In the genomic region with DNA sequence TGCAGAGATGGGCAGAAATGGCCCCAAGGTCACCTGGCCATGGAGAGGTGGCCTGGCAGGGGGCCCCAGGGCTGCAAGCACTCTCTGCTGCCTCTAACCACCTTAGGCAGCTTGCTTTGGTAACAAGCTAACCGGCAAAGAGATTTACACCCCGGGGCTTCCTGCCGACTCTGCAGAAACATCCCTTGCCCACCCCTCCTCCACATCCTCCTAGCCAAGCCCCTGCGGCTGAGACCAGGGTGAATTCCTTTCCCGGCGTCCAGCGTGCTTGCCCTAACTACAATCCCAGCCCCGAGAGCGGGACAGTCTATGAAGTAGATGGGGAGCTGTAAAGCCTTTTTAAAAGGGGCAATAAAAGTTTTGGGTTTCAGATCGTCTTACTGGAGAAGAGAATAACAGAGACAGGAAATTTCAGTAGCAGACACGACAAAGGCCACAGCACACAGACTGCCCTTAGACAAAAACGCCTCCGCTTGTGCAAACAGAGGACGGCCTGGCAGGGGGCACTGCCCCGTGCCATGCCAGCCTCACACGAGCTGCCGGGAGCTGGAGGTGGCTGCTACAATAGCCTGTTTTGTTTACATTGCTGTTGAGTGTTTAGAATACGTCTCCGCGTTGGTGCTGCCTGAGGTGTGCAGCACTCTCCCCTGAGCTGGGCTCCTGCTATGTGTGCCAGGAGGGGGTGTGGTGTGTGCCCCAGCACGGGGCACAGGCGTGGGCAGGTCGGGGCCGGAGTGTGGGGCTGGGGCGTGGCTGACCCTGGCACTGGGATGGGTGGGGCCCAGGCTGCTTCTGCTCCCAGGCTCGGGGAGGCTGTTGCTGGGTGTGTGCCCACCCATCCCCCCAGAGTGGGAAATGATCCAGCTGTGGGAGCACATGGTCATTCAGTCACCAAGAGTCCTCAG, we compare ENCODE assay signal across 10 cellular contexts. TPM values are rescaled to one million over a fixed set of nuclear protein-coding genes. Genes with fewer than 3 reads are reported as not detected.
DNase-seq lines count a peak whose midpoint lies in the region; ATAC-seq, FAIRE-seq and TF ChIP-seq lines count a peak whose summit lies in the region.
"Had no signal": no experiment of that assay in that cellular context is flagged by ENCODE, and none has a peak within 500 bp of the region (broad histone marks: within the 10 kb centered on the region; RNA-seq: fewer than 3 reads in every experiment).

No MANE protein-coding gene starts in this region.

- H3K27ac ChIP-seq in A549: peak overlapping the region in 1 of 2 experiments; percentile 48; a peak in 3 of 6 replicates
- no peak overlapping the region for H3K27ac ChIP-seq in iPS-20b (ENCODE audit: low read length)
- peak overlapping the region; percentile 86 for H3K27ac ChIP-seq in substantia nigra (ENCODE audit: low read depth, low read length, poor library complexity, severe bottlenecking)

- H3K27ac Mint-ChIP-seq in HFFc6: no peak overlapping the region
- H3K27ac Mint-ChIP-seq: activated B cell treated with CpG ODN at 0.5 μM for 24 hours, memory B cell had no signal

- peak overlapping the region; percentile 10; the same call in 1 of the 2 replicates for H3K9ac ChIP-seq in iPS-20b (ENCODE audit: low read depth, low read length)

- H3K9me3 ChIP-seq in A549 (no peaks in the 10 kb centered on the region), iPS-20b (ENCODE audit: insufficient read depth, low read depth, low read length) (no peaks in the 10 kb centered on the region)

- no peaks in the 10 kb centered on the region for H3K9me3 Mint-ChIP-seq in HFFc6
- H3K9me3 Mint-ChIP-seq: activated B cell treated with CpG ODN at 0.5 μM for 24 hours, memory B cell had no signal

- H3K36me3 Mint-ChIP-seq in HFFc6 (ENCODE audit: low read depth): no peaks in the 10 kb centered on the region
- H3K36me3 Mint-ChIP-seq: memory B cell had no signal

- H3K27me3 Mint-ChIP-seq in HFFc6 (ENCODE audit: insufficient read depth): peaks cover 3% of the 10 kb centered on the region

- no peak for FAIRE-seq in A549 (lab: Jason Lieb, UNC)

- TF ChIP-seq CTCF in A549 (IDR thresholded peaks at IDR 0.05): no peak
- TF ChIP-seq CTCF in HFFc6 (IDR thresholded peaks at IDR 0.05): no peak

- CTCF ChIA-PET in A549 (lab: Yijun Ruan, JAX): interaction anchor here (0.5 to 1.8 kb wide), 8 partner anchors 11 to 323 kb away, joined by 3 to 5 read pairs (median 4); no protein-coding TSS in a partner anchor

- ATAC-seq in A549 (peak; percentile 44 to 64), HG03469 (IDR thresholded peaks at IDR 0.05; ENCODE audit: unreplicated experiment) (no peak), HG03432 (IDR thresholded peaks at IDR 0.05; ENCODE audit: unreplicated experiment) (no peak)

- H3K4me3 ChIP-seq in A549 (peak overlapping the region; percentile 23; the same call in 1 of the 3 replicates), iPS-20b (ENCODE audit: low read length) (peak overlapping the region; percentile 17; the same call in 1 of the 2 replicates)

- H3K27me3 ChIP-seq in iPS-20b (ENCODE audit: insufficient read depth, low read length): no peaks in the 10 kb centered on the region

- DNase-seq in A549 (ENCODE audit: low read depth in 1 of 2, low spot score in 1 of 2): no peak
- DNase-seq in HFFc6: no peak
- peak; percentile 95 for DNase-seq in SW480 (ENCODE audit: low spot score)
- peak in 33 of 49 donors; percentile 19 to 78 (median 50) for DNase-seq in substantia nigra (lab: John Stamatoyannopoulos, UW)
- no peak for DNase-seq in activated CD4-positive, alpha-beta T cell treated with anti-CD3 and anti-CD28 coated beads, Interleukin-2, amount 50 U/mL, for 4 hours
- DNase-seq: activated B cell treated with CpG ODN at 0.5 μM for 24 hours had no signal

- no peak for TF ChIP-seq POLR2A in A549 (IDR thresholded peaks at IDR 0.05; ENCODE audit: low read length)

- TF ChIP-seq EP300 in A549 (IDR thresholded peaks at IDR 0.05): no peak

- WGBS in A549 (ENCODE audit: missing lambda C conversion rate): 12% methylated on average over 23 of the region's 26 CpGs

- POLR2A ChIA-PET in A549 (lab: Yijun Ruan, JAX): no interaction called here

- H3K4me1 Mint-ChIP-seq in HFFc6 (ENCODE audit: low read depth): peaks cover 34% of the 10 kb centered on the region
- H3K4me1 Mint-ChIP-seq: activated B cell treated with CpG ODN at 0.5 μM for 24 hours, memory B cell had no signal

- TF ChIP-seq RAD21 in A549 (conservative IDR thresholded peaks at IDR 0.05 in 1 of 2, IDR thresholded peaks at IDR 0.05 in 1 of 2): no peak

- no peaks in the 10 kb centered on the region for H3K36me3 ChIP-seq in iPS-20b (ENCODE audit: insufficient read depth, low read depth, low read length)

- peak overlapping the region; percentile 45; the same call in 1 of the 2 replicates for H3K4me3 Mint-ChIP-seq in HFFc6
- H3K4me3 Mint-ChIP-seq: activated B cell treated with CpG ODN at 0.5 μM for 24 hours, memory B cell had no signal

- H3K4me1 ChIP-seq in A549 (peaks cover 13% of the 10 kb centered on the region), iPS-20b (ENCODE audit: insufficient read depth, low read length) (peaks cover 11% of the 10 kb centered on the region; the same call in 1 of the 2 replicates)

- H3K4me2 ChIP-seq in A549: peak overlapping the region; percentile 77

TF ChIP-seq in A549, 52 proteins besides CTCF, POLR2A, EP300 and RAD21:
- TF ChIP-seq MAFK (IDR thresholded peaks at IDR 0.05; ENCODE audit: partially characterized antibody): peak; percentile 19
- TF ChIP-seq, protein P1, sequence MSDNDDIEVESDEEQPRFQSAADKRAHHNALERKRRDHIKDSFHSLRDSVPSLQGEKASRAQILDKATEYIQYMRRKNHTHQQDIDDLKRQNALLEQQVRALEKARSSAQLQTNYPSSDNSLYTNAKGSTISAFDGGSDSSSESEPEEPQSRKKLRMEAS (IDR thresholded peaks at IDR 0.05): no peak

RNA-seq across cellular contexts. Expression of a gene that starts 15.3 kb away (rescaled TPM):
- polyA plus RNA-seq in A549 (2011; rRNA removed) (not detected in 2 replicates), A549 (2017; fragmentation: RNase III; extraction: RNeasy Plus Mini Kit Qiagen cat#74134 plus additional on column Dnase treatment) (not detected in 3 replicates)
- polyA plus RNA-seq in A549 (2012; cell fraction: cytosol; rRNA removed): not detected in 2 replicates
- not detected in 2 replicates for polyA plus RNA-seq in A549 (2012; cell fraction: nucleus; rRNA removed)
- not detected in 2 replicates for polyA minus RNA-seq in A549 (2011; rRNA and poly(A)+ RNA removed)
- not detected for total RNA-seq in HFFc6 (2021; fragmentation: NEBNext Ultra II Directional; extraction: Animal tissue kit (Norgen Biotek cat#: 25700))
- total RNA-seq: activated B cell treated with CpG ODN at 0.5 μM for 24 hours had no signal

RNA-seq across cellular contexts. Expression of a gene that starts 25.1 kb away (rescaled TPM):
- polyA plus RNA-seq in A549 (2011; rRNA removed) (not detected in 2 replicates), A549 (2017; fragmentation: RNase III; extraction: RNeasy Plus Mini Kit Qiagen cat#74134 plus additional on column Dnase treatment) (not detected in 3 replicates)
- 0.01 TPM in 2 replicates for polyA plus RNA-seq in A549 (2012; cell fraction: cytosol; rRNA removed)
- polyA plus RNA-seq in A549 (2012; cell fraction: nucleus; rRNA removed): not detected in 2 replicates
- not detected in 2 replicates for polyA minus RNA-seq in A549 (2011; rRNA and poly(A)+ RNA removed)
- total RNA-seq in HFFc6 (2021; fragmentation: NEBNext Ultra II Directional; extraction: Animal tissue kit (Norgen Biotek cat#: 25700)): under 1 TPM in 3 of 6 experiments, not detected in 3; 0.05 to 0.07 (median 0.06) TPM
- total RNA-seq: activated B cell treated with CpG ODN at 0.5 μM for 24 hours had no signal

RNA-seq across cellular contexts. Expression of a gene that starts 30.5 kb away (rescaled TPM):
- polyA plus RNA-seq in A549 (2011; rRNA removed) (3.7 and 4.6 TPM in 2 replicates), A549 (2017; fragmentation: RNase III; extraction: RNeasy Plus Mini Kit Qiagen cat#74134 plus additional on column Dnase treatment) (15.4 to 21.2 TPM (median 20.5 TPM) in 3 replicates)
- polyA plus RNA-seq in A549 (2012; cell fraction: cytosol; rRNA removed): 9.7 and 16.3 TPM in 2 replicates
- 20.8 and 32.7 TPM in 2 replicates for polyA plus RNA-seq in A549 (2012; cell fraction: nucleus; rRNA removed)
- 4.2 and 5.8 TPM in 2 replicates for polyA minus RNA-seq in A549 (2011; rRNA and poly(A)+ RNA removed)
- total RNA-seq in HFFc6 (2021; fragmentation: NEBNext Ultra II Directional; extraction: Animal tissue kit (Norgen Biotek cat#: 25700)): 10 to 100 TPM in 5 of 6 experiments, 1 to 10 TPM in 1; 9.4 to 12.6 (median 11.3) TPM

RNA-seq across cellular contexts. Expression of a gene that starts 49.7 kb away (rescaled TPM):
- polyA plus RNA-seq in A549 (2011; rRNA removed): 6.2 and 8.0 TPM in 2 replicates
- 4.4 and 7.0 TPM in 2 replicates for polyA plus RNA-seq in A549 (2012; cell fraction: cytosol; rRNA removed)
- 7.1 and 7.4 TPM in 2 replicates for polyA plus RNA-seq in A549 (2012; cell fraction: nucleus; rRNA removed)
- polyA plus RNA-seq in A549 (2017; fragmentation: RNase III; extraction: RNeasy Plus Mini Kit Qiagen cat#74134 plus additional on column Dnase treatment): 3.1 to 5.2 TPM (median 5.0 TPM) in 3 replicates
- polyA minus RNA-seq in A549 (2011; rRNA and poly(A)+ RNA removed): 9.4 and 11.5 TPM in 2 replicates
- total RNA-seq in HFFc6 (2021; fragmentation: NEBNext Ultra II Directional; extraction: Animal tissue kit (Norgen Biotek cat#: 25700)): 1 to 10 TPM; 5.0 to 9.1 (median 6.7) TPM

Comparison
In these comparisons a context has a peak if more than half of its experiments do, and no peak if none do; other contexts are left out.
1. ATAC-seq: peak in A549 (2 of 2); none in HG03469 (single experiment) and HG03432 (single experiment).
2. DNase-seq: peak in SW480 (single experiment) and substantia nigra (33 of 49); none in A549 (0 of 2), HFFc6 (single experiment) and activated CD4-positive, alpha-beta T cell treated with anti-CD3 and anti-CD28 coated beads, Interleukin-2, amount 50 U/mL, for 4 hours (0 of 2).